ENCODE assay signal across 11 cellular contexts in the genomic region with DNA sequence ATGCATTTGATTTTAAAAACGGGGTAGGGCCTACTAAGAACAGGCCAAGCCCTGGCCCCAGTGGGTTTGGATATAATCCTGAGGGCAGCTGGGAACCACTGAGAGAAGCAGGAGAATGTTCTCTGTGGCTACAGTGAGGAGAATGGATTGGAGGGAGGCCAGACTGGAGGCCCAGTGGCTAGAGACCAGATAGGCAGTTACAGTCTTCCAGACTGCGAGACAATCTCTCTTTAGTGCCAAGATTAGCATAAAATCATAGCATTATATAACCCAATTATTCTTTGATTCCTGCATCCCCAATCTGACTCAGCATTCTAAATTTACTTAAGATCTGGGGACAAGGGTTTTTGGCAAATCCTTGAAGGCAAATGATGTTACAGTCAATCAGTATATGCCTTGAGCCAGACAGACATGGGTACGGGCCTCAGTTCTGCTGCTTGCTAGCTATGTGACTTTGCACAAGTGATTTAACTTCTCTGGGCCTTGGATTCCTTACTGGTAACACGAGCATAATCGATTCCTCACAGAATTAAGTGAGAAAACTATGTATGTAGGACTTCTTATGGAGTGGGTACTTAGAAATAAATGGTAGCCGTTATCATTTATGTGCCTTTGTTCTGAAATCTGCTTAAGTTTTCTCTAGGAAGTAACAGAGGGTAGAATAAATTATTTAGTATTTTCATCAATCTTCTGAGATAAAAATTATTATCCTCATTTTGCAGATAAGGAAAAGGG. TPM values are rescaled to one million over a fixed set of nuclear protein-coding genes. Genes with fewer than 3 reads are reported as not detected.
A peak's percentile ranks its signal among the peaks of the same experiment; 100 is the strongest.
DNase-seq lines count a peak whose midpoint lies in the region; ATAC-seq and TF ChIP-seq lines count a peak whose summit lies in the region.
"Had no signal": no experiment of that assay in that cellular context is flagged by ENCODE, and none has a peak within 500 bp of the region (broad histone marks: within the 10 kb centered on the region; RNA-seq: fewer than 3 reads in every experiment).

No MANE protein-coding gene starts in this region.

- intact Hi-C loops in CD14-positive monocyte (cut with micrococcal nuclease): loop anchor here in 1 of 2 donors (5.0 kb wide), 2 partner anchors 38 to 107 kb away; a partner anchor contains a TSS

- H3K27ac Mint-ChIP-seq in CD14-positive monocyte (peak overlapping the region in 4 of 7 donors; percentile 43 to 94 (median 64)), T-cell (peak overlapping the region; percentile 91 to 96)

- POLR2A ChIA-PET in T-cell (lab: Charles Lee): no interaction called here

- H3K9me3 Mint-ChIP-seq in CD14-positive monocyte (no peaks in the 10 kb centered on the region), T-cell (no peaks in the 10 kb centered on the region)
- H3K9me3 Mint-ChIP-seq: memory B cell had no signal

- no peak for ATAC-seq in T-cell (replicated peaks in 1 of 4)
- no peak for ATAC-seq in GM19035 (IDR thresholded peaks at IDR 0.05; ENCODE audit: unreplicated experiment)

- H3K4me3 Mint-ChIP-seq in CD14-positive monocyte (peak overlapping the region in 1 of 2 donors; percentile 11), T-cell (peak overlapping the region in 2 of 3 donors; percentile 9 to 80)

- TF ChIP-seq CTCF in CD14-positive monocyte (IDR thresholded peaks at IDR 0.05): no peak

- no peaks in the 10 kb centered on the region for H3K27me3 Mint-ChIP-seq in CD14-positive monocyte (ENCODE audit: low read depth in 3 of 3)
- H3K27me3 Mint-ChIP-seq in T-cell: no peaks in the 10 kb centered on the region
- H3K27me3 Mint-ChIP-seq: memory B cell had no signal

- CTCF ChIA-PET in T-cell (lab: Charles Lee): no interaction called here

- H3K36me3 Mint-ChIP-seq in CD14-positive monocyte (peaks cover 16 to 24% of the 10 kb centered on the region in 2 donors), T-cell (no peaks in the 10 kb centered on the region)

- H3K4me1 Mint-ChIP-seq in CD14-positive monocyte: peaks cover 50% of the 10 kb centered on the region
- peaks cover 36 to 48% (median 43%) of the 10 kb centered on the region in 3 donors for H3K4me1 Mint-ChIP-seq in T-cell

- DNase-seq in CD14-positive monocyte (ENCODE audit: low spot score): no peak
- no peak for DNase-seq in T-cell
- DNase-seq in globus pallidus (ENCODE audit: low spot score): peak; percentile 60
- DNase-seq in putamen (ENCODE audit: low spot score): peak; percentile 64
- DNase-seq in NCI-H2081 (lab: John Stamatoyannopoulos, UW): no peak
- DNase-seq in SIG-M5 treated with dmso at 0.1 percent for 504 hours (lab: John Stamatoyannopoulos, UW; ENCODE audit: unreplicated experiment): no peak
- no peak for DNase-seq in DMS153 treated with DMSO at 0.1 percent for 48 hours (lab: John Stamatoyannopoulos, UW; ENCODE audit: unreplicated experiment)
- DNase-seq: activated CD4-positive, alpha-beta T cell treated with anti-CD3 and anti-CD28 coated beads for 48 hours; Kasumi-1 had no signal

RNA-seq across cellular contexts. Expression of a gene that starts 18.3 kb away (rescaled TPM):
- 10 to 100 TPM; 73.7 to 92.7 TPM for polyA plus RNA-seq in CD14-positive monocyte
- total RNA-seq in T-cell: 1 to 10 TPM; 1.7 to 8.7 (median 2.5) TPM

Comparison
In these comparisons a context has a peak if more than half of its experiments do, and no peak if none do; other contexts are left out.
1. DNase-seq: peak in globus pallidus (single experiment) and putamen (single experiment); none in CD14-positive monocyte (single experiment), T-cell (0 of 34), NCI-H2081 (0 of 2), SIG-M5 treated with dmso at 0.1 percent for 504 hours (single experiment) and DMS153 treated with DMSO at 0.1 percent for 48 hours (single experiment).